ENCODE assay signal across 8 cellular contexts in the genomic region with DNA sequence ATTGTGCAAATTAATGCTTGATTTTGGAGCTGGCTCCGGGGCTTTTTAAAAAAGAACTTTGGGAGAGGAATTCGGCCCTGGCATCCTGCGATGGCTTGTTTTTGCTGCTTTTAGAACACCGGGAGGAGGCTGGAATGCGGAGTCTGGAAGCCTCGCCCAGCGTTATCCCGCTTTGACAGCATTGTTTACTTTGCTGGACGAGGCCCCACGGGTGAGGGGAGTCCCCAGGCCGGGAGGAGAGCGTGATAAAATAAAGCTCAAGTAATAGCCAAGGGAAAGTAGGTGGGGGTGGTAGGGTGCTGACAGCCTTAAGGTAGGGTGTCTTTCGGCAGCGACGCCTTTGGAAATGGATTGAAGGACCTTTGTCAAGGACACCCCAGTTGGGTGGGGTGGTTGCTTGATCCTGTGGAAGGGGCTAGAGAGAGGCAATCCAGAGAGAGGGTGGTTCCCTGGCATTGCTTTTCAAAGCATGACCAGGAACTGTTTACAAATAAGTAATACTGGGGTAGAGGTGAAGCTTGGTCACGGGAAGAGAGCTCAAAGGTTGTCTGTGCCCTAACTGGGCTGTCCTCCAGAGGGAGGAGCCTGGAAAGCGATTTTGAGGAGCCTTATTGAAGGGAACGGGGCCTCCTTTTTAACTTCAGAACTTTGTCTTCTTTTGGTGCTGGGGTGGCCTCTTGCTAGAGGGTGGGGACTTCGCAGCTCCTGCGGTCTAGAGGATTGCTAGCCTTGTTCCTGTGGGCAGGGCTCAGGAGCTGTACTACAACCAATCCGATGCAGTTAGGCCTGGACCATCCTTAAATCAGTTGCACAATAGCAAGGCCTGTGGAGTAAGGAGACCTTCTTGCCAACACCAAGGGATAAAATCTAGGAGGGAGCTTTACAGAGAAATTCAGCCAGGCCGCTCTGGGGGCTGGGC. TPM values are rescaled to one million over a fixed set of nuclear protein-coding genes. Genes with fewer than 3 reads are reported as not detected.
DNase-seq lines count a peak whose midpoint lies in the region; ATAC-seq and TF ChIP-seq lines count a peak whose summit lies in the region.

No MANE protein-coding gene starts in this region.

- H3K4me3 ChIP-seq in MG63 (peak overlapping the region; percentile 72), suprapubic skin (peak overlapping the region; percentile 95)

- peaks cover 29% of the 10 kb centered on the region for H3K36me3 Mint-ChIP-seq in activated CD4-positive, alpha-beta T cell treated with anti-CD3 and anti-CD28 coated beads, Interleukin-2, amount 10 ng/mL, durations not matched to agents 7 days and 5 days (ENCODE audit: low read depth)
- peaks cover 9% of the 10 kb centered on the region for H3K36me3 Mint-ChIP-seq in mesothelial cell of epicardium

- H3K4me1 ChIP-seq in suprapubic skin: peaks cover 39% of the 10 kb centered on the region

- POLR2A ChIA-PET in activated CD4-positive, alpha-beta T cell treated with anti-CD3 and anti-CD28 coated beads, Interleukin-2, amount 10 ng/mL, durations not matched to agents 7 days and 5 days (lab: Charles Lee): interaction anchor here (0.8 kb wide), 1 partner anchor 12 kb away, joined by 3 read pairs; no protein-coding TSS in a partner anchor

- CTCF ChIA-PET in activated CD4-positive, alpha-beta T cell treated with anti-CD3 and anti-CD28 coated beads, Interleukin-2, amount 10 ng/mL, durations not matched to agents 7 days and 5 days (lab: Charles Lee): interaction anchor here (0.5 to 4.9 kb wide), 11 partner anchors 9 to 409 kb away, joined by 3 to 20 read pairs (median 4); partner anchors contain the start of gene TYSND1

- peak; percentile 31 for ATAC-seq in GM18907 (IDR thresholded peaks at IDR 0.05; ENCODE audit: unreplicated experiment)

- peak; percentile 88 for DNase-seq in AG08396 (ENCODE audit: low spot score)
- peak; percentile 86 for DNase-seq in MG63
- DNase-seq in activated CD4-positive, alpha-beta T cell treated with anti-CD3 and anti-CD28 coated beads, Interleukin-2, amount 10 ng/mL, durations not matched to agents 7 days and 5 days: peak; percentile 54
- DNase-seq in epidermal melanocyte (ENCODE audit: insufficient read length, low spot score): peak; percentile 83
- peak in 1 of 2 experiments; percentile 57 for DNase-seq in mesothelial cell of epicardium (ENCODE audit: low spot score in 2 of 2, unreplicated experiment in 2 of 2)
- peak; percentile 87 to 90 for DNase-seq in suprapubic skin (ENCODE audit: low spot score in 2 of 2)
- no peak for DNase-seq in NCI-H345 treated with DMSO at 0.1 percent for 48 hours (lab: John Stamatoyannopoulos, UW; ENCODE audit: unreplicated experiment)

- H3K27me3 ChIP-seq in MG63 (no peaks in the 10 kb centered on the region), suprapubic skin (no peaks in the 10 kb centered on the region)

- no peak for TF ChIP-seq EP300 in suprapubic skin (IDR thresholded peaks at IDR 0.05)

- peak overlapping the region; percentile 98 for H3K4me3 Mint-ChIP-seq in activated CD4-positive, alpha-beta T cell treated with anti-CD3 and anti-CD28 coated beads, Interleukin-2, amount 10 ng/mL, durations not matched to agents 7 days and 5 days
- peak overlapping the region; percentile 95 for H3K4me3 Mint-ChIP-seq in mesothelial cell of epicardium

- peaks cover 9% of the 10 kb centered on the region; the same call in 1 of the 2 replicates for H3K36me3 ChIP-seq in MG63
- no peaks in the 10 kb centered on the region for H3K36me3 ChIP-seq in suprapubic skin

- peak in 1 of 2 donors; percentile 48 for TF ChIP-seq POLR2A in suprapubic skin (IDR thresholded peaks at IDR 0.05)

- peak overlapping the region; percentile 99 for H3K27ac ChIP-seq in suprapubic skin

- no peak for TF ChIP-seq CTCF in mesothelial cell of epicardium (IDR thresholded peaks at IDR 0.05; ENCODE audit: unreplicated experiment)
- no peak for TF ChIP-seq CTCF in suprapubic skin (IDR thresholded peaks at IDR 0.05)

- H3K4me1 Mint-ChIP-seq in activated CD4-positive, alpha-beta T cell treated with anti-CD3 and anti-CD28 coated beads, Interleukin-2, amount 10 ng/mL, durations not matched to agents 7 days and 5 days: peaks cover 43% of the 10 kb centered on the region
- H3K4me1 Mint-ChIP-seq in mesothelial cell of epicardium: peaks cover 40% of the 10 kb centered on the region

- no peaks in the 10 kb centered on the region for H3K9me3 ChIP-seq in MG63
- no peaks in the 10 kb centered on the region for H3K9me3 ChIP-seq in suprapubic skin

- H3K9me3 Mint-ChIP-seq in activated CD4-positive, alpha-beta T cell treated with anti-CD3 and anti-CD28 coated beads, Interleukin-2, amount 10 ng/mL, durations not matched to agents 7 days and 5 days: no peaks in the 10 kb centered on the region
- no peaks in the 10 kb centered on the region for H3K9me3 Mint-ChIP-seq in mesothelial cell of epicardium

- peak overlapping the region; percentile 96 for H3K27ac Mint-ChIP-seq in activated CD4-positive, alpha-beta T cell treated with anti-CD3 and anti-CD28 coated beads, Interleukin-2, amount 10 ng/mL, durations not matched to agents 7 days and 5 days
- H3K27ac Mint-ChIP-seq in mesothelial cell of epicardium: peak overlapping the region; percentile 98

- H3K27me3 Mint-ChIP-seq in activated CD4-positive, alpha-beta T cell treated with anti-CD3 and anti-CD28 coated beads, Interleukin-2, amount 10 ng/mL, durations not matched to agents 7 days and 5 days: no peaks in the 10 kb centered on the region
- no peaks in the 10 kb centered on the region for H3K27me3 Mint-ChIP-seq in mesothelial cell of epicardium (ENCODE audit: low read depth)

- 2% methylated on average over 20 of the region's 22 CpGs for WGBS in suprapubic skin

RNA-seq across cellular contexts. Expression of gene EIF4EBP2, which starts 1.2 kb away (rescaled TPM):
- total RNA-seq in MG63 (2014; rRNA removed; shearing (Covaris generic); ENCODE audit: low replicate concordance): 5.1 and 6.1 TPM in 2 replicates
- 10 to 100 TPM; 56.1 to 68.7 TPM for total RNA-seq in activated CD4-positive, alpha-beta T cell treated with anti-CD3 and anti-CD28 coated beads, Interleukin-2, amount 10 ng/mL, durations not matched to agents 7 days and 5 days
- total RNA-seq in mesothelial cell of epicardium (71.1 to 72.3 TPM (median 71.4 TPM) in 3 replicates), suprapubic skin (10 to 100 TPM; 71.7 to 91.6 (median 77.1) TPM)

RNA-seq across cellular contexts. Expression of gene LRRC20, which starts 22.7 kb away (rescaled TPM):
- 15.8 and 48.2 TPM in 2 replicates for total RNA-seq in MG63 (2014; rRNA removed; shearing (Covaris generic); ENCODE audit: low replicate concordance)
- 10 to 100 TPM; 13.2 to 14.9 TPM for total RNA-seq in activated CD4-positive, alpha-beta T cell treated with anti-CD3 and anti-CD28 coated beads, Interleukin-2, amount 10 ng/mL, durations not matched to agents 7 days and 5 days
- total RNA-seq in mesothelial cell of epicardium (12.2 to 15.7 TPM (median 13.8 TPM) in 3 replicates), suprapubic skin (1 to 10 TPM; 2.4 to 6.5 (median 2.8) TPM)

RNA-seq across cellular contexts. Expression of gene NODAL, which starts 36.3 kb away (rescaled TPM):
- not detected in 2 replicates for total RNA-seq in MG63 (2014; rRNA removed; shearing (Covaris generic); ENCODE audit: low replicate concordance)
- not detected for total RNA-seq in activated CD4-positive, alpha-beta T cell treated with anti-CD3 and anti-CD28 coated beads, Interleukin-2, amount 10 ng/mL, durations not matched to agents 7 days and 5 days
- total RNA-seq in mesothelial cell of epicardium (not detected in 3 replicates), suprapubic skin (not detected)
